ENCODE assay signal across 8 cellular contexts in the genomic region with DNA sequence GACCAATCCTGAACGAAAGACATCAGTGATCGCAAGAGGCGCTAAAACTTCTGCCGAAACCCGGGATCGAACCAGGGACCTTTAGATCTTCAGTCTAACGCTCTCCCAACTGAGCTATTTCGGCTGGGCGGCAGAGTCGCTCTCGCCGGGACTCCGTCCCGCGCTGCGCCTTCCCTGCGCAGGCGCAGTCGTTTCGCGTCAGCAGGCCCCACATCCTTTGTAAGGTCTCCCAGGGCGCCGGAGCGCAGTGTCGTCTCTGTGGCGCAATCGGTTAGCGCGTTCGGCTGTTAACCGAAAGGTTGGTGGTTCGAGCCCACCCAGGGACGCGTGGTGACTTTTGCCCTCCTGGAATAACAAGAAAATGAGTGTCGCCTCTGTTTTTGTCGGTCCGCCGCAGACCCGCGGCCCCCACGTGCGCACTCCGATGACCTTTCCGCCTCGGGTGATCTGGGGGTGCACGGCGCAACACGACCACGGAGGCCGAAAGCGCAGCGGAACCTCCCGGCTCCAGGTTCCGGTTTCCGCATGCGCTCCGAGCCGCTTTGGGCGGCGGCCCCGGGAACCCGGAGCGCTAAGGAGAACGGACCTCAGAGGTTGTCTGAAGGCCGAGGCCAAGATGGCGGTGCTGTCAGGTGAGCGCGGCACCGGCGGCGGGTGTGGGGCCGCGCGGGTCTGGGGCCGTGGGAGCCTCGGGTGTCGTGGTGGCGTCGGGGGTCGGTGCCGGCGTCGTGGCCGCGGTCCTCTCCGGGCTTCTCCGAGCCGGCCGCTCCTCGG. TPM values are rescaled to one million over a fixed set of nuclear protein-coding genes. Genes with fewer than 3 reads are reported as not detected.
DNase-seq lines count a peak whose midpoint lies in the region; ATAC-seq and TF ChIP-seq lines count a peak whose summit lies in the region.

TSS of gene NDUFS7 (plus strand) at position 597 of the 774 bp plus-strand sequence. CDS start at position 617, 20 bp downstream.

- H3K4me1 Mint-ChIP-seq in activated CD4-positive, alpha-beta T cell treated with anti-CD3 and anti-CD28 coated beads, Interleukin-2, amount 10 ng/mL, durations not matched to agents 24 days and 14 days, result peaks cover 19% of the 10 kb centered on the region

- peaks cover 9% of the 10 kb centered on the region for H3K27me3 Mint-ChIP-seq in activated CD4-positive, alpha-beta T cell treated with anti-CD3 and anti-CD28 coated beads, Interleukin-2, amount 10 ng/mL, durations not matched to agents 24 days and 14 days

- intact Hi-C loops in activated CD4-positive, alpha-beta T cell treated with anti-CD3 and anti-CD28 coated beads, Interleukin-2, amount 10 ng/mL, durations not matched to agents 24 days and 14 days (cut with micrococcal nuclease), result loop anchor here (1.0 to 2.0 kb wide), 4 partner anchors 23 to 108 kb away; partner anchors contain the start of genes C19orf25, DAZAP1 and FAM174C

- H3K27ac ChIP-seq in C4-2B, result peak within 1 kb of the TSS; percentile 95

- no peak for TF ChIP-seq CTCF in C4-2B (conservative IDR thresholded peaks at IDR 0.05)

- peaks cover 6% of the 10 kb centered on the region for H3K36me3 Mint-ChIP-seq in activated CD4-positive, alpha-beta T cell treated with anti-CD3 and anti-CD28 coated beads, Interleukin-2, amount 10 ng/mL, durations not matched to agents 24 days and 14 days (ENCODE audit: low read depth)

- peak within 1 kb of the TSS; percentile 97 for H3K27ac Mint-ChIP-seq in activated CD4-positive, alpha-beta T cell treated with anti-CD3 and anti-CD28 coated beads, Interleukin-2, amount 10 ng/mL, durations not matched to agents 24 days and 14 days

- ATAC-seq in GM19351 (IDR thresholded peaks at IDR 0.05; ENCODE audit: unreplicated experiment) (peak; percentile 74), HG03520 (IDR thresholded peaks at IDR 0.05; ENCODE audit: unreplicated experiment) (peak; percentile 68), left lobe of liver (peak; percentile 85)

- peaks cover 4% of the 10 kb centered on the region for H3K9me3 Mint-ChIP-seq in activated CD4-positive, alpha-beta T cell treated with anti-CD3 and anti-CD28 coated beads, Interleukin-2, amount 10 ng/mL, durations not matched to agents 24 days and 14 days

- DNase-seq in NCI-H69 (lab: John Stamatoyannopoulos, UW), result peak; percentile 96
- DNase-seq in activated CD4-positive, alpha-beta T cell treated with anti-CD3 and anti-CD28 coated beads, Interleukin-2, amount 10 ng/mL, durations not matched to agents 24 days and 14 days, result peak; percentile 98
- peak; percentile 91 for DNase-seq in cortex of kidney (lab: John Stamatoyannopoulos, UW)
- DNase-seq in left lobe of liver (ENCODE audit: low spot score), result peak; percentile 93
- peak; percentile 85 for DNase-seq in stimulated activated CD4-positive, alpha-beta T cell treated with anti-CD3 and anti-CD28 coated beads, Interleukin-2, amount 100 ng/mL, for 4 hours (ENCODE audit: low read depth)

- H3K4me3 Mint-ChIP-seq in activated CD4-positive, alpha-beta T cell treated with anti-CD3 and anti-CD28 coated beads, Interleukin-2, amount 10 ng/mL, durations not matched to agents 24 days and 14 days, result peak within 1 kb of the TSS; percentile 92

RNA-seq across cellular contexts. Expression of gene NDUFS7, which starts in this region (rescaled TPM):
- total RNA-seq in activated CD4-positive, alpha-beta T cell treated with anti-CD3 and anti-CD28 coated beads, Interleukin-2, amount 10 ng/mL, durations not matched to agents 24 days and 14 days, result 108 and 110 TPM in 2 replicates
- total RNA-seq in left lobe of liver, result 105 TPM

Comparison
In these comparisons a context has a peak if more than half of its experiments do, and no peak if none do; other contexts are left out.
1. Peak in every context shown above with its lines: DNase-seq, ATAC-seq and H3K27ac ChIP-seq.